Comparison of ENCODE assay signal across 9 cellular contexts in the genomic region with DNA sequence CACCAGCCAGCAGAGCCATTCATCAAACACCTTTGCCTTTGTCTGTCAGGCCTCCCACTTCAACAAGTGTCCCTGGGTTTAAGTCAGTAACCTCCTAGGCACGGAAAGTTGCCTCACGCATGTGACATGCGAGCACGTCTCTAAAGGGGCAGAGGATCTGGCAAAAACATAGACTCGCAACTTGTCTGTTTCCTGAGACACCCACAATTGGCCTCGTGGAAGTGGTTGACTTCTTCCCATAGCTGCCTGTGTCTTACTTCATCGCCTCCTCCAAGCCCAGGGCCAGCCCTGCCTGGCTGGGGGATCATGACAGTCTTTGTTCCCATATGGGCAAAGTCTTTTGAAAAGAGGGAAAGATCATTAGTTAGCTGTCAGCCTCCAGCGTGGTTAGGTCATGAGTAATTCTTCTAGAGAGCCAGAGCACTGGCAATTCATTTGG. TPM values are rescaled to one million over a fixed set of nuclear protein-coding genes. Genes with fewer than 3 reads are reported as not detected.
A peak's percentile ranks its signal among the peaks of the same experiment; 100 is the strongest.
DNase-seq lines count a peak whose midpoint lies in the region; ATAC-seq and TF ChIP-seq lines count a peak whose summit lies in the region.
"Had no signal": no experiment of that assay in that cellular context is flagged by ENCODE, and none has a peak within 500 bp of the region (broad histone marks: within the 10 kb centered on the region; RNA-seq: fewer than 3 reads in every experiment).

No MANE protein-coding gene starts in this region.

- BruUV-seq in PC-3 (replicated peaks; lab: Mats Ljungman, UMichigan) = no TSS peak

- no peak overlapping the region for H3K4me3 ChIP-seq in PC-3 (ENCODE audit: low read length)
- peak overlapping the region in 1 of 4 experiments; percentile 45 for H3K4me3 ChIP-seq in fibroblast of lung (replicated peaks in 1 of 4; ENCODE audit: control extremely low read depth in 1 of 4, insufficient read depth in 1 of 4, low read depth in 3 of 4, low read length in 4 of 4)
- no peak overlapping the region for H3K4me3 ChIP-seq in ovary

- intact Hi-C loops in PC-3 (cut with micrococcal nuclease) = loop anchor here (2.0 to 5.0 kb wide), 2 partner anchors 237 to 399 kb away; no protein-coding TSS in a partner anchor
- intact Hi-C loops in ovary (cut with DNase I) = loop anchor here (2.0 to 10.0 kb wide), 5 partner anchors 103 to 479 kb away; partner anchors contain the start of gene ELL2 (in 3 of the 4)

- TF ChIP-seq EP300 in ovary (IDR thresholded peaks at IDR 0.05) = no peak

- TF ChIP-seq CTCF in PC-3 (conservative IDR thresholded peaks at IDR 0.05; ENCODE audit: low read depth, low read length) = no peak
- TF ChIP-seq CTCF in fibroblast of lung (conservative IDR thresholded peaks at IDR 0.05 in 1 of 2, IDR thresholded peaks at IDR 0.05 in 1 of 2; ENCODE audit: low read depth in 1 of 2, low read length in 2 of 2) = no peak
- TF ChIP-seq CTCF in ovary (IDR thresholded peaks at IDR 0.05) = no peak

- H3K4me2 ChIP-seq in PC-3 (ENCODE audit: low read length) = peak overlapping the region; percentile 67
- peak overlapping the region; percentile 60 for H3K4me2 ChIP-seq in fibroblast of lung (ENCODE audit: extremely low read depth, insufficient read depth, low read length)

- H3F3A ChIP-seq in PC-3 (ENCODE audit: low read length, unreplicated experiment) = peaks cover 12% of the 10 kb centered on the region

- TF ChIP-seq POLR2A in ovary (IDR thresholded peaks at IDR 0.05) = no peak

- DNase-seq in AG08396 (ENCODE audit: low spot score) (peak; percentile 78), PC-3 (no peak), fibroblast of lung (ENCODE audit: low read depth in 2 of 2) (peak; percentile 97 to 98), ovary (peak in 4 of 5 donors; percentile 53 to 60 (median 58)), NK-92 (lab: John Stamatoyannopoulos, UW; ENCODE audit: unreplicated experiment) (no peak)

- H4K20me1 ChIP-seq in PC-3 (ENCODE audit: low read length) (no peaks in the 10 kb centered on the region), fibroblast of lung (ENCODE audit: control insufficient read depth, extremely low read depth, insufficient read depth, low read length) (no peaks in the 10 kb centered on the region)

- H3K9ac ChIP-seq in PC-3 (ENCODE audit: low read length) (peak overlapping the region; percentile 29), fibroblast of lung (ENCODE audit: insufficient read depth, low read length) (peak overlapping the region; percentile 55)

- H3K27me3 ChIP-seq in PC-3 (ENCODE audit: low read length) (no peaks in the 10 kb centered on the region), fibroblast of lung (ENCODE audit: control insufficient read depth, insufficient read depth, low read length) (no peaks in the 10 kb centered on the region), ovary (no peaks in the 10 kb centered on the region)

- H3K4me1 ChIP-seq in PC-3 (ENCODE audit: insufficient read depth, low read length) (peaks cover 44% of the 10 kb centered on the region), fibroblast of lung (ENCODE audit: control insufficient read depth, extremely low read depth, insufficient read depth, low read length) (peaks cover 51% of the 10 kb centered on the region), ovary (ENCODE audit: insufficient read depth) (peaks cover 13% of the 10 kb centered on the region)

- POLR2A ChIA-PET in PC-3 (lab: Charles Lee; ENCODE audit: unreplicated experiment) = no interaction called here

- H3K9me3 ChIP-seq in PC-3 (ENCODE audit: low read length) (no peaks in the 10 kb centered on the region), fibroblast of lung (ENCODE audit: control insufficient read depth, insufficient read depth, low read depth, low read length) (no peaks in the 10 kb centered on the region), ovary (no peaks in the 10 kb centered on the region)

- peak overlapping the region; percentile 99 for H3K27ac ChIP-seq in PC-3 (ENCODE audit: low read length)
- peak overlapping the region; percentile 97 for H3K27ac ChIP-seq in fibroblast of lung (ENCODE audit: insufficient read depth, low read length)
- H3K27ac ChIP-seq in ovary = peak overlapping the region; percentile 51 to 83
- H3K27ac ChIP-seq: WERI-Rb-1 had no signal

- 59 to 82% (median 76%) methylated on average over 8 of the region's 8 CpGs for WGBS in ovary, 3 donors

- CTCF ChIA-PET in PC-3 (lab: Charles Lee) = no interaction called here

- H3K36me3 ChIP-seq in PC-3 (ENCODE audit: low read depth, low read length) (no peaks in the 10 kb centered on the region), fibroblast of lung (ENCODE audit: control insufficient read depth, insufficient read depth, low read length) (no peaks in the 10 kb centered on the region), ovary (no peaks in the 10 kb centered on the region)
- H3K36me3 ChIP-seq: WERI-Rb-1 had no signal

- no peak for ATAC-seq in PC-3
- no peak for ATAC-seq in GM21717 (IDR thresholded peaks at IDR 0.05; ENCODE audit: unreplicated experiment)
- no peak for ATAC-seq in HG03025 (IDR thresholded peaks at IDR 0.05; ENCODE audit: low FRiP score, unreplicated experiment)
- ATAC-seq in GM21786 (IDR thresholded peaks at IDR 0.05; ENCODE audit: unreplicated experiment) = no peak

- no peak overlapping the region for H2AFZ ChIP-seq in PC-3 (ENCODE audit: low read length)
- H2AFZ ChIP-seq in fibroblast of lung (ENCODE audit: low read length) = no peak overlapping the region

- no peaks in the 10 kb centered on the region for H3K79me2 ChIP-seq in PC-3 (ENCODE audit: low read length)
- H3K79me2 ChIP-seq in fibroblast of lung (ENCODE audit: control insufficient read depth, insufficient read depth, low read length) = no peaks in the 10 kb centered on the region

- H3K9me2 ChIP-seq in PC-3 (replicated peaks; ENCODE audit: low read length) = no peaks in the 10 kb centered on the region

RNA-seq across cellular contexts. Expression of gene GLRX, which starts 35.5 kb away (rescaled TPM):
- total RNA-seq in PC-3 (2014; rRNA removed) (24.6 and 27.4 TPM in 2 replicates), fibroblast of lung (54.2 and 91.8 TPM in 2 replicates), ovary (10 to 100 TPM in 4 of 7 donors, 1 to 10 TPM in 3; 4.1 to 17.8 (median 11.3) TPM)
- polyA plus RNA-seq in fibroblast of lung (277 and 429 TPM in 2 replicates), ovary (10 to 100 TPM; 16.7 to 35.7 TPM)
- 316 and 494 TPM in 2 replicates for polyA plus RNA-seq in fibroblast of lung (2012)
- polyA minus RNA-seq in fibroblast of lung (ENCODE audit: low replicate concordance) = 106 and 144 TPM in 2 replicates

Comparison
In these comparisons a context has a peak if more than half of its experiments do, and no peak if none do; other contexts are left out.
1. DNase-seq: peak in AG08396 (single experiment), fibroblast of lung (2 of 2) and ovary (4 of 5); none in PC-3 (single experiment) and NK-92 (single experiment).
2. Peak in every context shown above with its lines, with median percentiles within 50 percentile points of each other: H3K27ac ChIP-seq.